In the genomic region with DNA sequence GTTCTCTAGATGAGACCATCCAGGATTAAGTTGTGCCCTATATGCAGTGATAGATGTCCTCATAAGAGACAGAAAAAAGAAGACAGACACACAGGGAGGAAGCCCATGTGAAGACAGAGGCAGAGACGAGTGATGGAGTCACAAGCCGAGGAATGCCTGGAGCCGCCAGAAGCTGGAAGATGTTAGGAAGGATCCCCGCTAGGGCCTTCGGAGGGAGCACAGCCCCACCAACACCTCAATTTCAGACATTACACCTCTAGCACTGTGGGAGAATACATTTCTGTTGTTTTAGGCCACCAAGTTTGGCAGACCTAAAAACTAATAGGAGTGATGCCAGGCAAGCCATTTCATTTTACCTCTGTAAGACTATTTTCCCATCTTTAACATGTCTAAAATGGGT, we compare ENCODE assay signal across 16 cellular contexts.
A peak's percentile ranks its signal among the peaks of the same experiment; 100 is the strongest.
DNase-seq lines count a peak whose midpoint lies in the region; ATAC-seq, FAIRE-seq and TF ChIP-seq lines count a peak whose summit lies in the region.
"Had no signal": no experiment of that assay in that cellular context is flagged by ENCODE, and none has a peak within 500 bp of the region (broad histone marks: within the 10 kb centered on the region; RNA-seq: fewer than 3 reads in every experiment).

No MANE protein-coding gene starts in this region.

- POLR2A ChIA-PET in H1 (lab: Charles Lee; ENCODE audit: partially characterized antibody) = no interaction called here
- POLR2A ChIA-PET in activated CD4-positive, alpha-beta T cell treated with anti-CD3 and anti-CD28 coated beads, Interleukin-2, amount 10 ng/mL, durations not matched to agents 7 days and 5 days (lab: Charles Lee) = no interaction called here

- no peak overlapping the region for H2AK5ac ChIP-seq in H9 (ENCODE audit: insufficient read length, low read length)
- no peak overlapping the region for H2AK5ac ChIP-seq in H1 (ENCODE audit: low read depth, low read length)

- CTCF ChIA-PET in H1 (lab: Charles Lee; ENCODE audit: partially characterized antibody) = interaction anchor here (0.6 to 1.4 kb wide), 4 partner anchors 11 to 144 kb away, joined by 3 to 4 read pairs (median 4); no protein-coding TSS in a partner anchor
- CTCF ChIA-PET in activated CD4-positive, alpha-beta T cell treated with anti-CD3 and anti-CD28 coated beads, Interleukin-2, amount 10 ng/mL, durations not matched to agents 7 days and 5 days (lab: Charles Lee) = no interaction called here

- no peak overlapping the region for H3T11ph ChIP-seq in H9 (ENCODE audit: low read length)

- H3K4me3 ChIP-seq in H1 (ENCODE audit: extremely low read depth in 1 of 4, insufficient read depth in 2 of 4, low read depth in 3 of 4, low read length in 4 of 4) (no peak overlapping the region), neural progenitor cell (no peak overlapping the region)

- H3K14ac ChIP-seq in H9 (ENCODE audit: insufficient read depth, low read length) = no peak overlapping the region
- no peak overlapping the region for H3K14ac ChIP-seq in H1 (ENCODE audit: insufficient read length)

- no peak overlapping the region for H3K56ac ChIP-seq in H9 (ENCODE audit: insufficient read length, low read depth, low read length)
- H3K56ac ChIP-seq in H1 (replicated peaks; ENCODE audit: insufficient read length, low read depth, low read length) = no peak overlapping the region

- no peaks in the 10 kb centered on the region; a peak in 1 of 5 replicates for H3K9me3 Mint-ChIP-seq in H9
- no peaks in the 10 kb centered on the region for H3K9me3 Mint-ChIP-seq in neural progenitor cell
- no peaks in the 10 kb centered on the region for H3K9me3 Mint-ChIP-seq in activated CD4-positive, alpha-beta T cell treated with anti-CD3 and anti-CD28 coated beads, Interleukin-2, amount 10 ng/mL, durations not matched to agents 7 days and 5 days

- H3K79me1 ChIP-seq in H9 (ENCODE audit: insufficient read depth, low read depth, low read length, poor library complexity, severe bottlenecking) (no peaks in the 10 kb centered on the region), H1 (ENCODE audit: low read depth, low read length) (no peaks in the 10 kb centered on the region)

- H3K4me2 ChIP-seq in H9 (ENCODE audit: insufficient read depth, insufficient read length, low read length) = no peak overlapping the region
- H3K4me2 ChIP-seq in H1 (ENCODE audit: insufficient read depth in 1 of 2, low read depth in 2 of 2, low read length in 2 of 2) = no peak overlapping the region
- no peak overlapping the region for H3K4me2 ChIP-seq in neural progenitor cell

- H4K8ac ChIP-seq in H9 (replicated peaks; ENCODE audit: insufficient read length, low read depth, low read length) (no peak overlapping the region), H1 (ENCODE audit: extremely low read depth, insufficient read depth, low read length) (no peak overlapping the region)

- H3K27ac ChIP-seq in H9 (ENCODE audit: insufficient read length, low read depth, low read length) = no peak overlapping the region
- no peak overlapping the region for H3K27ac ChIP-seq in H1 (ENCODE audit: low read depth, low read length)
- no peak overlapping the region for H3K27ac ChIP-seq in neural progenitor cell

- DNase-seq in H9 (no peak), H1 (ENCODE audit: low read depth in 1 of 2, low spot score in 2 of 2) (no peak), neural progenitor cell (ENCODE audit: low spot score) (no peak), hippocampal formation (lab: John Stamatoyannopoulos, UW) (no peak)
- no peak for DNase-seq in activated CD4-positive, alpha-beta T cell treated with anti-CD3 and anti-CD28 coated beads, Interleukin-2, amount 10 ng/mL, durations not matched to agents 7 days and 5 days
- DNase-seq: C1 segment of cervical spinal cord; Calu3; CD4-positive, alpha-beta memory T cell; COR-L47; DMS53; DMS79 treated with DMSO at 0.1 percent for 48 hours; GF-D8; HCEC 1CT had no signal

- no peaks in the 10 kb centered on the region for H4K20me1 ChIP-seq in H9 (ENCODE audit: control insufficient read depth, insufficient read depth, insufficient read length)
- no peaks in the 10 kb centered on the region for H4K20me1 ChIP-seq in H1 (replicated peaks in 1 of 2; ENCODE audit: control insufficient read depth in 1 of 2, insufficient read depth in 2 of 2, low read length in 2 of 2)
- H4K20me1 ChIP-seq in neural progenitor cell (ENCODE audit: low read depth) = no peaks in the 10 kb centered on the region

- H3K23ac ChIP-seq in H9 (ENCODE audit: insufficient read length, low read depth, low read length) = no peak overlapping the region
- no peak overlapping the region for H3K23ac ChIP-seq in H1 (ENCODE audit: insufficient read length)

- peak; percentile 45 to 58 for TF ChIP-seq RAD21 in H1 (IDR thresholded peaks at IDR 0.05 in 1 of 2, conservative IDR thresholded peaks at IDR 0.05 in 1 of 2; ENCODE audit: low read depth in 2 of 2, low read length in 2 of 2)

- H3K79me2 ChIP-seq in H9 (ENCODE audit: insufficient read depth, low read length) = no peaks in the 10 kb centered on the region
- H3K79me2 ChIP-seq in H1 (ENCODE audit: control insufficient read depth in 1 of 2, insufficient read depth in 2 of 2, low read length in 2 of 2) = no peaks in the 10 kb centered on the region
- H3K79me2 ChIP-seq in neural progenitor cell (ENCODE audit: low read depth) = no peaks in the 10 kb centered on the region

- TF ChIP-seq CTCF in H9 (conservative IDR thresholded peaks at IDR 0.05) = peak; percentile 38
- TF ChIP-seq CTCF in H1 (IDR thresholded peaks at IDR 0.05; ENCODE audit: control extremely low read depth in 1 of 3, insufficient read depth in 1 of 3, low read depth in 1 of 3, low read length in 3 of 3) = peak; percentile 15 to 39 (median 19); a peak in 2 of 4 replicates
- peak; percentile 14 for TF ChIP-seq CTCF in neural progenitor cell (IDR thresholded peaks at IDR 0.05)

- no peak for FAIRE-seq in H1 (lab: Jason Lieb, UNC)
- FAIRE-seq: GM12891, GM18507 had no signal

- H3K18ac ChIP-seq in H9 (ENCODE audit: insufficient read length, low read depth, low read length) (no peak overlapping the region), H1 (ENCODE audit: extremely low read depth, low read length) (no peak overlapping the region)

- H3K36me3 ChIP-seq in H1 (ENCODE audit: control insufficient read depth in 2 of 4, insufficient read depth in 4 of 4, low read length in 3 of 4) (no peaks in the 10 kb centered on the region), neural progenitor cell (no peaks in the 10 kb centered on the region)

- H4K5ac ChIP-seq in H9 (ENCODE audit: insufficient read length, low read depth, low read length) (no peak overlapping the region), H1 (ENCODE audit: insufficient read length, low read depth, low read length) (no peak overlapping the region)

- H3K4me3 Mint-ChIP-seq in H9 = no peak overlapping the region
- H3K4me3 Mint-ChIP-seq in neural progenitor cell = no peak overlapping the region
- no peak overlapping the region for H3K4me3 Mint-ChIP-seq in activated CD4-positive, alpha-beta T cell treated with anti-CD3 and anti-CD28 coated beads, Interleukin-2, amount 10 ng/mL, durations not matched to agents 7 days and 5 days
- H3K4me3 Mint-ChIP-seq: CD4-positive, alpha-beta memory T cell had no signal

- peaks cover 20% of the 10 kb centered on the region for H3K27me3 Mint-ChIP-seq in H9 (ENCODE audit: low read depth)
- peaks cover 5% of the 10 kb centered on the region for H3K27me3 Mint-ChIP-seq in neural progenitor cell (ENCODE audit: insufficient read depth, low read depth)
- no peaks in the 10 kb centered on the region for H3K27me3 Mint-ChIP-seq in activated CD4-positive, alpha-beta T cell treated with anti-CD3 and anti-CD28 coated beads, Interleukin-2, amount 10 ng/mL, durations not matched to agents 7 days and 5 days

- H2BK12ac ChIP-seq in H9 (ENCODE audit: insufficient read length, low read depth, low read length) = no peak overlapping the region
- no peak overlapping the region for H2BK12ac ChIP-seq in H1 (ENCODE audit: low read depth, low read length)

- H3K4me1 ChIP-seq in H9 (ENCODE audit: insufficient read depth, low read length) = no peaks in the 10 kb centered on the region
- no peaks in the 10 kb centered on the region for H3K4me1 ChIP-seq in H1 (replicated peaks in 1 of 4; ENCODE audit: control insufficient read depth in 3 of 4, insufficient read depth in 4 of 4, low read length in 3 of 4)
- H3K4me1 ChIP-seq in neural progenitor cell = no peaks in the 10 kb centered on the region

- H2BK120ac ChIP-seq in H9 (ENCODE audit: low read depth, low read length, poor library complexity, severe bottlenecking) (no peak overlapping the region), H1 (replicated peaks; ENCODE audit: low read depth, low read length) (no peak overlapping the region)

- TF ChIP-seq EP300 in H1 (IDR thresholded peaks at IDR 0.05; ENCODE audit: borderline replicate concordance in 1 of 2, low read depth in 2 of 2, low read length in 2 of 2) = no peak

- no peak overlapping the region for H2AFZ ChIP-seq in H9 (ENCODE audit: low read length)
- no peak overlapping the region for H2AFZ ChIP-seq in H1 (ENCODE audit: low read length)
- no peak overlapping the region for H2AFZ ChIP-seq in neural progenitor cell (replicated peaks)

- H3K27me3 ChIP-seq in H9 (ENCODE audit: insufficient read depth, low read length) (no peaks in the 10 kb centered on the region), H1 (replicated peaks in 1 of 4; ENCODE audit: control insufficient read depth in 3 of 4, extremely low read depth in 1 of 4, insufficient read depth in 3 of 4, low read length in 3 of 4) (no peaks in the 10 kb centered on the region), neural progenitor cell (no peaks in the 10 kb centered on the region)

- H4K91ac ChIP-seq in H9 (ENCODE audit: insufficient read length, low read depth, low read length) = no peak overlapping the region
- H4K91ac ChIP-seq in H1 (replicated peaks; ENCODE audit: insufficient read length, low read length) = no peak overlapping the region

- H3K9ac ChIP-seq in H9 (ENCODE audit: extremely low read depth, insufficient read length, low read length) (no peak overlapping the region), H1 (replicated peaks in 1 of 4; ENCODE audit: extremely low read depth in 1 of 4, low read depth in 3 of 4, low read length in 3 of 4) (no peak overlapping the region), neural progenitor cell (no peak overlapping the region)

- H3K23me2 ChIP-seq in H9 (ENCODE audit: insufficient read length, low read depth, low read length, poor library complexity, severe bottlenecking) = no peaks in the 10 kb centered on the region
- peaks cover 2% of the 10 kb centered on the region; the same call in 1 of the 2 replicates for H3K23me2 ChIP-seq in H1 (ENCODE audit: low read depth, low read length)

- no peak overlapping the region for H3K4ac ChIP-seq in H9 (ENCODE audit: low read depth, low read length)
- H3K4ac ChIP-seq in H1 (replicated peaks; ENCODE audit: insufficient read length, low read depth, low read length) = no peak overlapping the region

- no peaks in the 10 kb centered on the region for H3F3A ChIP-seq in neural progenitor cell (ENCODE audit: low read depth)

- TF ChIP-seq POLR2A in H1 (IDR thresholded peaks at IDR 0.05; ENCODE audit: control extremely low read depth in 1 of 2, low read depth in 2 of 2, low read length in 2 of 2) = no peak

- H2BK20ac ChIP-seq in H9 (ENCODE audit: low read depth, low read length, poor library complexity, severe bottlenecking) = no peak overlapping the region
- H2BK20ac ChIP-seq in H1 (ENCODE audit: low read length) = no peak overlapping the region

- no peak for ATAC-seq in HG02981 (IDR thresholded peaks at IDR 0.05; ENCODE audit: unreplicated experiment)

- H3K27ac Mint-ChIP-seq in H9 (no peak overlapping the region; a peak in 1 of 7 replicates), neural progenitor cell (no peak overlapping the region)
- H3K27ac Mint-ChIP-seq in activated CD4-positive, alpha-beta T cell treated with anti-CD3 and anti-CD28 coated beads, Interleukin-2, amount 10 ng/mL, durations not matched to agents 7 days and 5 days = no peak overlapping the region
- H3K27ac Mint-ChIP-seq: CD4-positive, alpha-beta memory T cell had no signal

- H3K9me3 ChIP-seq in H9 (ENCODE audit: control insufficient read depth, low read depth, low read length) (no peaks in the 10 kb centered on the region), H1 (ENCODE audit: insufficient read depth in 2 of 2, low read depth in 1 of 2, low read length in 1 of 2) (no peaks in the 10 kb centered on the region), neural progenitor cell (ENCODE audit: low read depth) (no peaks in the 10 kb centered on the region)

- H2BK15ac ChIP-seq in H9 (ENCODE audit: low read depth, low read length) = no peak overlapping the region
- no peak overlapping the region for H2BK15ac ChIP-seq in H1 (ENCODE audit: low read length)

- H3K36me3 Mint-ChIP-seq in H9 (ENCODE audit: insufficient read depth in 1 of 3, low read depth in 3 of 3) (no peaks in the 10 kb centered on the region; a peak in 1 of 7 replicates), neural progenitor cell (no peaks in the 10 kb centered on the region)
- H3K36me3 Mint-ChIP-seq in activated CD4-positive, alpha-beta T cell treated with anti-CD3 and anti-CD28 coated beads, Interleukin-2, amount 10 ng/mL, durations not matched to agents 7 days and 5 days (ENCODE audit: low read depth) = no peaks in the 10 kb centered on the region
- H3K36me3 Mint-ChIP-seq: CD4-positive, alpha-beta memory T cell had no signal

- H2BK5ac ChIP-seq in H9 (ENCODE audit: insufficient read length, low read length) (no peak overlapping the region), H1 (ENCODE audit: low read depth, low read length) (no peak overlapping the region)

- no peaks in the 10 kb centered on the region for H3K4me1 Mint-ChIP-seq in H9
- no peaks in the 10 kb centered on the region for H3K4me1 Mint-ChIP-seq in neural progenitor cell
- H3K4me1 Mint-ChIP-seq in activated CD4-positive, alpha-beta T cell treated with anti-CD3 and anti-CD28 coated beads, Interleukin-2, amount 10 ng/mL, durations not matched to agents 7 days and 5 days = no peaks in the 10 kb centered on the region
- H3K4me1 Mint-ChIP-seq: CD4-positive, alpha-beta memory T cell had no signal

- WGBS in H9 (ENCODE audit: extremely low coverage, insufficient read length, low lambda C conversion rate) = no CpG with 5 or more reads among the region's 5 CpGs
- WGBS in H1 (ENCODE audit: extremely low coverage in 1 of 2, insufficient coverage in 1 of 2, insufficient read length in 1 of 2, insufficient replicate concordance in 2 of 2, low coverage in 1 of 2, low lambda C conversion rate in 2 of 2, missing lambda C conversion rate in 1 of 2), 2 experiments = 95% methylated on average over 5 of the region's 5 CpGs; no CpG with 5 or more reads in 1 of the 2 experiments
